11 cellular contexts compared by ENCODE assay signal in the genomic region with DNA sequence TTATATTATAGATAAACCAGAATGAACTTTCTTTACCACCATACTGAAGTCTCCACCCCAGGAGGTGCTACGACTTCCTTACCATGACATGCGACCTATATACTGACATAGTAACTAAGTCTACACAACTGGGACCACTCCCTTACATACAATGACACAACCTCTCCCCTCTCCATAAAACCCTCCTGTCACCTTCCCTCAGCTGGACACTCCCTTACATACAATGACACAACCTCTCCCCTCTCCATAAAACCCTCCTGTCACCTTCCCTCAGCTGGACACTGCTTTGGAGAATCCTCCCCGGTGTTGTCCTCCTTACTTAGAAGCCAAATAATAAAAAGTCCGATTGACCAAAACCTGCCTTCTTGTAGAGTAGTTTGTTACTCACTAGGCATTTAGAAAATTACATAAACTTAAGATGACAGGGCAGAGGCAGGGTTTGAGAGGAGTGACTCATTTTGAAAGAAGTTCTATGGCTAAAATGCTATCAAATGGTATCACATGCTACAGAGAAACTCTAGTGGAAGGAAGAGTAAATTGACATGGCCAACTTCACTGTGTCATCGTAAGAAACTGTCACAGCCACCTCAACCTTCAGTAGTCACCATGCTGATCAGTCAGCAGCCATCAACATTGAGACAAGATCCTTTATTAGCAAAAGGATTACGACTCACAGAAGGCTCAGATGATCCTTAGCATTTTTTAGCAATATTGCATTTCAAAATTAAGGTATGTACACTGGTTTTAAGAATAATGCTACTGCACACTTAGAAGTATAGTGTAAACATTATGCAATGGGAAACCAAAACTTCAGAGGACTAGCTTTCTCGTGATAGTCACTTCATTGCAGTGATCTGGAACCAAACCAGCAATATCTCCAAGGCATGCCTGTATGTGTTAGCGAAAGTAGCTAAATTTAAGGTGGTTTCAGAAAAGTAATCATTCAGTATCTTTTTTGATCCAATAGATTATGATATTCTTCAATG. TPM values are rescaled to one million over a fixed set of nuclear protein-coding genes. Genes with fewer than 3 reads are reported as not detected.
A peak's percentile ranks its signal among the peaks of the same experiment; 100 is the strongest.
DNase-seq lines count a peak whose midpoint lies in the region; ATAC-seq and TF ChIP-seq lines count a peak whose summit lies in the region.
"Had no signal": no experiment of that assay in that cellular context is flagged by ENCODE, and none has a peak within 500 bp of the region (broad histone marks: within the 10 kb centered on the region; RNA-seq: fewer than 3 reads in every experiment).

No MANE protein-coding gene starts in this region.

- no peaks in the 10 kb centered on the region for H3K23me2 ChIP-seq in H9 (ENCODE audit: insufficient read length, low read depth, low read length, poor library complexity, severe bottlenecking)

- H4K20me1 ChIP-seq in fibroblast of lung (ENCODE audit: control insufficient read depth, extremely low read depth, insufficient read depth, low read length) (no peaks in the 10 kb centered on the region), MM.1S (ENCODE audit: insufficient read depth, low read length) (0 out of 2 replicates have a peak, but pooled peaks cover 4% of the 10 kb centered on the region), H9 (ENCODE audit: control insufficient read depth, insufficient read depth, insufficient read length) (no peaks in the 10 kb centered on the region)

- no peaks in the 10 kb centered on the region for H3K4me1 Mint-ChIP-seq in H9

- DNase-seq in AG09319 (ENCODE audit: extremely low read depth, low read depth) (peak; percentile 8), LHCN-M2 (ENCODE audit: low read depth) (peak; percentile 83), fibroblast of lung (ENCODE audit: low read depth in 2 of 2) (peak; percentile 64 to 83), MM.1S (no peak), T-helper 9 cell (no peak), H9 (no peak), HuH-7.5 (ENCODE audit: low spot score) (no peak)

- TF ChIP-seq CTCF in AG09319 (IDR thresholded peaks at IDR 0.05; ENCODE audit: low read depth, low read length) (no peak), fibroblast of lung (conservative IDR thresholded peaks at IDR 0.05 in 1 of 2, IDR thresholded peaks at IDR 0.05 in 1 of 2; ENCODE audit: low read depth in 1 of 2, low read length in 2 of 2) (no peak), MM.1S (IDR thresholded peaks at IDR 0.05; ENCODE audit: low read length) (no peak), H9 (conservative IDR thresholded peaks at IDR 0.05) (no peak)

- H3K79me2 ChIP-seq in fibroblast of lung (ENCODE audit: control insufficient read depth, insufficient read depth, low read length), result peaks cover 10% of the 10 kb centered on the region
- peaks cover 37% of the 10 kb centered on the region for H3K79me2 ChIP-seq in MM.1S (ENCODE audit: low read length)
- no peaks in the 10 kb centered on the region for H3K79me2 ChIP-seq in H9 (ENCODE audit: insufficient read depth, low read length)

- no peaks in the 10 kb centered on the region for H3K27me3 Mint-ChIP-seq in H9 (ENCODE audit: low read depth)
- H3K27me3 Mint-ChIP-seq: dendritic cell treated with granulocyte-macrophage colony-stimulating factor and Interleukin-4, amounts not matched to agents 40 ng/mL and 50 ng/mL, for 4 days had no signal

- H3K9me2 ChIP-seq in MM.1S (replicated peaks; ENCODE audit: insufficient read depth, low read length), result no peaks in the 10 kb centered on the region

- H2BK12ac ChIP-seq in H9 (ENCODE audit: insufficient read length, low read depth, low read length), result no peak overlapping the region

- no peak overlapping the region for H3K4me3 ChIP-seq in fibroblast of lung (replicated peaks in 1 of 4; ENCODE audit: control extremely low read depth in 1 of 4, insufficient read depth in 1 of 4, low read depth in 3 of 4, low read length in 4 of 4)
- no peak overlapping the region for H3K4me3 ChIP-seq in MM.1S (ENCODE audit: low read length)
- H3K4me3 ChIP-seq: skin epidermis had no signal

- H3K9ac ChIP-seq in fibroblast of lung (ENCODE audit: insufficient read depth, low read length) (no peak overlapping the region), MM.1S (ENCODE audit: low read length) (no peak overlapping the region), H9 (ENCODE audit: extremely low read depth, insufficient read length, low read length) (no peak overlapping the region)

- no peak overlapping the region for H3K4me3 Mint-ChIP-seq in H9
- H3K4me3 Mint-ChIP-seq: dendritic cell treated with granulocyte-macrophage colony-stimulating factor and Interleukin-4, amounts not matched to agents 40 ng/mL and 50 ng/mL, for 4 days had no signal

- H3K27ac ChIP-seq in fibroblast of lung (ENCODE audit: insufficient read depth, low read length), result peak overlapping the region; percentile 64
- H3K27ac ChIP-seq in MM.1S (ENCODE audit: low read length), result no peak overlapping the region
- no peak overlapping the region for H3K27ac ChIP-seq in H9 (ENCODE audit: insufficient read length, low read depth, low read length)
- H3K27ac ChIP-seq: skin epidermis had no signal

- H3K14ac ChIP-seq in H9 (ENCODE audit: insufficient read depth, low read length), result no peak overlapping the region

- no peak overlapping the region for H3K23ac ChIP-seq in H9 (ENCODE audit: insufficient read length, low read depth, low read length)

- H3T11ph ChIP-seq in H9 (ENCODE audit: low read length), result no peak overlapping the region

- H3K4me2 ChIP-seq in fibroblast of lung (ENCODE audit: extremely low read depth, insufficient read depth, low read length) (peak overlapping the region; percentile 58), MM.1S (ENCODE audit: low read depth, low read length) (no peak overlapping the region), H9 (ENCODE audit: insufficient read depth, insufficient read length, low read length) (no peak overlapping the region)

- peaks cover 28 to 59% (median 40%) of the 10 kb centered on the region in 3 experiments; a peak in 6 of 7 replicates for H3K36me3 Mint-ChIP-seq in H9 (ENCODE audit: insufficient read depth in 1 of 3, low read depth in 3 of 3)

- H3K27ac Mint-ChIP-seq in H9, result peak overlapping the region in 1 of 3 experiments; percentile 8; a peak in 2 of 7 replicates
- H3K27ac Mint-ChIP-seq: dendritic cell treated with granulocyte-macrophage colony-stimulating factor and Interleukin-4, amounts not matched to agents 40 ng/mL and 50 ng/mL, for 4 days had no signal

- no peak overlapping the region for H4K8ac ChIP-seq in H9 (replicated peaks; ENCODE audit: insufficient read length, low read depth, low read length)

- no peaks in the 10 kb centered on the region for H3K79me1 ChIP-seq in H9 (ENCODE audit: insufficient read depth, low read depth, low read length, poor library complexity, severe bottlenecking)

- H2BK120ac ChIP-seq in H9 (ENCODE audit: low read depth, low read length, poor library complexity, severe bottlenecking), result no peak overlapping the region

- H3K27me3 ChIP-seq in fibroblast of lung (ENCODE audit: control insufficient read depth, insufficient read depth, low read length), result no peaks in the 10 kb centered on the region
- no peaks in the 10 kb centered on the region for H3K27me3 ChIP-seq in MM.1S (replicated peaks; ENCODE audit: insufficient read depth, low read length)
- no peaks in the 10 kb centered on the region for H3K27me3 ChIP-seq in H9 (ENCODE audit: insufficient read depth, low read length)

- peak; percentile 75 for ATAC-seq in GM19463 (IDR thresholded peaks at IDR 0.05; ENCODE audit: unreplicated experiment)
- ATAC-seq: Panc1 had no signal

- H3K56ac ChIP-seq in H9 (ENCODE audit: insufficient read length, low read depth, low read length), result no peak overlapping the region

- no peak overlapping the region for H2AFZ ChIP-seq in fibroblast of lung (ENCODE audit: low read length)
- H2AFZ ChIP-seq in MM.1S (ENCODE audit: low read length), result no peak overlapping the region
- H2AFZ ChIP-seq in H9 (ENCODE audit: low read length), result no peak overlapping the region

- H3K9me3 ChIP-seq in fibroblast of lung (ENCODE audit: control insufficient read depth, insufficient read depth, low read depth, low read length) (no peaks in the 10 kb centered on the region), MM.1S (replicated peaks; ENCODE audit: insufficient read depth, low read length) (no peaks in the 10 kb centered on the region), H9 (ENCODE audit: control insufficient read depth, low read depth, low read length) (no peaks in the 10 kb centered on the region)

- no CpG with 5 or more reads among the region's 8 CpGs for WGBS in H9 (ENCODE audit: extremely low coverage, insufficient read length, low lambda C conversion rate)

- no peak overlapping the region for H2AK5ac ChIP-seq in H9 (ENCODE audit: insufficient read length, low read length)

- H3F3A ChIP-seq in MM.1S (ENCODE audit: insufficient read depth, low read length), result no peaks in the 10 kb centered on the region

- H3K9me3 Mint-ChIP-seq in H9, result no peaks in the 10 kb centered on the region
- H3K9me3 Mint-ChIP-seq: dendritic cell treated with granulocyte-macrophage colony-stimulating factor and Interleukin-4, amounts not matched to agents 40 ng/mL and 50 ng/mL, for 4 days had no signal

- H3K4me1 ChIP-seq in fibroblast of lung (ENCODE audit: control insufficient read depth, extremely low read depth, insufficient read depth, low read length) (peaks cover 14% of the 10 kb centered on the region), MM.1S (ENCODE audit: low read length) (no peaks in the 10 kb centered on the region), H9 (ENCODE audit: insufficient read depth, low read length) (no peaks in the 10 kb centered on the region)

- H2BK5ac ChIP-seq in H9 (ENCODE audit: insufficient read length, low read length), result no peak overlapping the region

- no peak overlapping the region for H2BK15ac ChIP-seq in H9 (ENCODE audit: low read depth, low read length)

- H3K36me3 ChIP-seq in fibroblast of lung (ENCODE audit: control insufficient read depth, insufficient read depth, low read length) (peaks cover 1% of the 10 kb centered on the region), MM.1S (replicated peaks; ENCODE audit: insufficient read depth, low read length) (peaks cover 6% of the 10 kb centered on the region)

- no peak overlapping the region for H4K5ac ChIP-seq in H9 (ENCODE audit: insufficient read length, low read depth, low read length)

- no peak overlapping the region for H2BK20ac ChIP-seq in H9 (ENCODE audit: low read depth, low read length, poor library complexity, severe bottlenecking)

- no peak overlapping the region for H3K18ac ChIP-seq in H9 (ENCODE audit: insufficient read length, low read depth, low read length)

- no peak overlapping the region for H4K91ac ChIP-seq in H9 (ENCODE audit: insufficient read length, low read depth, low read length)

- H3K4ac ChIP-seq in H9 (ENCODE audit: low read depth, low read length), result no peak overlapping the region

RNA-seq across cellular contexts. Expression of gene AHCTF1, which starts 56.4 kb away (rescaled TPM):
- 41.2 and 42.8 TPM in 2 replicates for total RNA-seq in LHCN-M2 (2014; rRNA removed)
- 6.1 TPM for polyA plus RNA-seq in LHCN-M2 (2012)
- 22.3 and 30.6 TPM in 2 replicates for total RNA-seq in fibroblast of lung
- polyA plus RNA-seq in fibroblast of lung, result 15.8 and 17.5 TPM in 2 replicates
- 11.6 and 12.7 TPM in 2 replicates for polyA plus RNA-seq in fibroblast of lung (2012)
- polyA minus RNA-seq in fibroblast of lung (ENCODE audit: low replicate concordance), result 3.2 and 3.3 TPM in 2 replicates
- total RNA-seq in H9 (2021), result 41.9 and 44.3 TPM in 2 replicates

Comparison
In these comparisons a context has a peak if more than half of its experiments do, and no peak if none do; other contexts are left out.
1. DNase-seq: peak in AG09319 (single experiment), LHCN-M2 (single experiment) and fibroblast of lung (2 of 2); none in MM.1S (single experiment), T-helper 9 cell (single experiment), H9 (single experiment) and HuH-7.5 (single experiment).